Comparison of ENCODE assay signal across 11 cellular contexts in genomic region chr20:9966966-9967365, GRCh38.
DNase-seq lines count a peak whose midpoint lies in the region; ATAC-seq, FAIRE-seq and TF ChIP-seq lines count a peak whose summit lies in the region.
"Had no signal": no experiment of that assay in that cellular context is flagged by ENCODE, and none has a peak within 500 bp of the region (broad histone marks: within the 10 kb centered on the region; RNA-seq: fewer than 3 reads in every experiment).

No MANE protein-coding gene starts in this region.

- no peaks in the 10 kb centered on the region for H3K9me3 ChIP-seq in astrocyte (ENCODE audit: insufficient read depth, low read depth, low read length)
- no peaks in the 10 kb centered on the region for H3K9me3 ChIP-seq in right lobe of liver
- H3K9me3 ChIP-seq: gastrocnemius medialis had no signal

- peak; percentile 27 for TF ChIP-seq CTCF in Calu3 (IDR thresholded peaks at IDR 0.05; ENCODE audit: unreplicated experiment)
- TF ChIP-seq CTCF in LNCaP clone FGC (IDR thresholded peaks at IDR 0.05; ENCODE audit: control insufficient read depth, extremely low read depth, insufficient read depth), result peak; percentile 67
- TF ChIP-seq CTCF in astrocyte (IDR thresholded peaks at IDR 0.05; ENCODE audit: insufficient read depth, low read depth, low read length), result peak; percentile 43
- TF ChIP-seq CTCF in right lobe of liver (IDR thresholded peaks at IDR 0.05), result peak in 3 of 4 donors; percentile 16 to 29 (median 22)

- FAIRE-seq in astrocyte (lab: Jason Lieb, UNC), result no peak

- H3K36me3 ChIP-seq in astrocyte (ENCODE audit: insufficient read depth, low read length) (no peaks in the 10 kb centered on the region), right lobe of liver (no peaks in the 10 kb centered on the region)
- H3K36me3 ChIP-seq: gastrocnemius medialis had no signal

- no peak overlapping the region for H3K9ac ChIP-seq in astrocyte (ENCODE audit: low read length)

- BruUV-seq in Calu3 (replicated peaks; lab: Mats Ljungman, UMichigan), result no TSS peak

- H3K9me3 Mint-ChIP-seq in Calu3 (ENCODE audit: low read depth, unreplicated experiment), result no peaks in the 10 kb centered on the region
- peaks cover 2% of the 10 kb centered on the region for H3K9me3 Mint-ChIP-seq in astrocyte (ENCODE audit: unreplicated experiment)
- H3K9me3 Mint-ChIP-seq: activated T-cell treated with anti-CD3 and anti-CD28 coated beads, Interleukin-2, amount 50 U/mL, for 72 hours had no signal

- H3K79me2 ChIP-seq in astrocyte (ENCODE audit: insufficient read depth, low read length), result no peaks in the 10 kb centered on the region

- 27% methylated on average over 7 of the region's 7 CpGs for WGBS in right lobe of liver (ENCODE audit: insufficient coverage, low coverage, low lambda C conversion rate, missing lambda C conversion rate)

- no peak for TF ChIP-seq POLR2A in right lobe of liver (IDR thresholded peaks at IDR 0.05)

- DNase-seq in Calu3 (no peak), LNCaP clone FGC (ENCODE audit: low read depth) (no peak), astrocyte (ENCODE audit: low read depth) (no peak), right lobe of liver (no peak), NCI-H187 treated with DMSO at 0.1 percent for 48 hours (lab: John Stamatoyannopoulos, UW) (no peak), activated T-cell treated with anti-CD3 and anti-CD28 coated beads for 4 hours (no peak)
- no peak for DNase-seq in stimulated activated CD4-positive, alpha-beta T cell treated with anti-CD3 and anti-CD28 coated beads, Interleukin-12 subunit alpha, Interleukin-12 subunit beta, amount 100 ng/mL, for 4 hours
- DNase-seq: activated T-cell treated with anti-CD3 and anti-CD28 coated beads, Interleukin-2, amount 50 U/mL, for 72 hours; gastrocnemius medialis; right cardiac atrium had no signal

- no peaks in the 10 kb centered on the region for H3K36me3 Mint-ChIP-seq in Calu3 (ENCODE audit: insufficient read depth, unreplicated experiment)
- no peaks in the 10 kb centered on the region for H3K36me3 Mint-ChIP-seq in astrocyte (ENCODE audit: low read depth, unreplicated experiment)

- no peak overlapping the region for H2AFZ ChIP-seq in astrocyte (ENCODE audit: low read depth, low read length)

- no peak overlapping the region for H3K27ac Mint-ChIP-seq in Calu3 (ENCODE audit: unreplicated experiment)
- no peak overlapping the region for H3K27ac Mint-ChIP-seq in astrocyte (ENCODE audit: unreplicated experiment)
- H3K27ac Mint-ChIP-seq: activated T-cell treated with anti-CD3 and anti-CD28 coated beads, Interleukin-2, amount 50 U/mL, for 72 hours had no signal

- H3K4me1 ChIP-seq in astrocyte (ENCODE audit: insufficient read depth, low read length) (no peaks in the 10 kb centered on the region), right lobe of liver (no peaks in the 10 kb centered on the region)
- H3K4me1 ChIP-seq: gastrocnemius medialis had no signal

- peak in 1 of 4 donors; percentile 31 for ATAC-seq in right lobe of liver
- ATAC-seq in HG03045 (IDR thresholded peaks at IDR 0.05; ENCODE audit: unreplicated experiment), result no peak
- ATAC-seq: activated T-cell treated with anti-CD3 and anti-CD28 coated beads, Interleukin-2, amount 50 U/mL, for 72 hours; gastrocnemius medialis had no signal

- no peak overlapping the region for H3K27ac ChIP-seq in astrocyte (ENCODE audit: low read depth, low read length)
- H3K27ac ChIP-seq in right lobe of liver, result no peak overlapping the region
- H3K27ac ChIP-seq: gastrocnemius medialis had no signal

- no peak overlapping the region for H3K4me3 Mint-ChIP-seq in Calu3 (ENCODE audit: low read depth, unreplicated experiment)
- H3K4me3 Mint-ChIP-seq in astrocyte (ENCODE audit: unreplicated experiment), result no peak overlapping the region
- H3K4me3 Mint-ChIP-seq: activated T-cell treated with anti-CD3 and anti-CD28 coated beads, Interleukin-2, amount 50 U/mL, for 72 hours had no signal

- intact Hi-C loops in Calu3 (cut with micrococcal nuclease; ENCODE audit: unreplicated experiment), result loop anchor here (1.0 kb wide), 1 partner anchor 349 kb away; no protein-coding TSS in a partner anchor
- intact Hi-C loops in right lobe of liver (cut with DNase I), result no loop called here

- CTCF ChIA-PET in Calu3 (lab: Charles Lee), result interaction anchor here (2.6 kb wide), 1 partner anchor 349 kb away, joined by 25 read pairs; no protein-coding TSS in a partner anchor

- no peak overlapping the region for H3K4me3 ChIP-seq in LNCaP clone FGC (ENCODE audit: low read depth, low read length)
- no peak overlapping the region for H3K4me3 ChIP-seq in astrocyte (ENCODE audit: insufficient read depth, low read depth, low read length)
- H3K4me3 ChIP-seq in right lobe of liver, result no peak overlapping the region
- H3K4me3 ChIP-seq: gastrocnemius medialis had no signal

- no peaks in the 10 kb centered on the region for H4K20me1 ChIP-seq in astrocyte (ENCODE audit: insufficient read depth, low read length)

- H3K4me1 Mint-ChIP-seq in Calu3 (ENCODE audit: low read depth, unreplicated experiment), result no peaks in the 10 kb centered on the region
- H3K4me1 Mint-ChIP-seq in astrocyte (ENCODE audit: low read depth, unreplicated experiment), result no peaks in the 10 kb centered on the region

- H3K27me3 Mint-ChIP-seq in Calu3 (ENCODE audit: unreplicated experiment) (peaks cover 11% of the 10 kb centered on the region), astrocyte (ENCODE audit: low read depth, unreplicated experiment) (peaks cover 2% of the 10 kb centered on the region)

- H3K27me3 ChIP-seq in astrocyte (ENCODE audit: insufficient read depth, low read length) (peaks cover 4% of the 10 kb centered on the region), right lobe of liver (no peaks in the 10 kb centered on the region)

- no peak overlapping the region for H3K4me2 ChIP-seq in astrocyte (ENCODE audit: low read length)
